ENCODE assay signal across 8 cellular contexts in the genomic region with DNA sequence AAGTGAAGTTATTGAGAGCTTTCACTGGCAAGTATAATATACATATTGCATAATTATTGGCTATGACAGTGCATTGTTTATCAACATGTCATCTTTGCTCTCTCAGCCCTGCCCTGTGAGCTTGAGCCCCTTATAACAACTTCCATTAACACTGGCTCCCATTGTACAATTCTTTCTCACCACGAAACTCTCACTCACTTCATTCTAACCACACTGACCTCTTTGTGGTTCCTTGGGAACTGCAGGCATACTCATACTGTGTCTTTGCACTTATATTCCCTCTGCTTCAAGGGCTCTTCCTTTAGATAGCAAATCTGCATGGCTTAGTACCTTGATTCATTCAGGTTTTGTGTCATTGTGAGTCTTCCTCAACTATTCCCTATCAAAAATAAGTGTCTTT.
DNase-seq lines count a peak whose midpoint lies in the region; ATAC-seq and TF ChIP-seq lines count a peak whose summit lies in the region.

No MANE protein-coding gene starts in this region.

- CTCF ChIA-PET in Caco-2 (lab: Charles Lee): no interaction called here

- no peak for TF ChIP-seq CTCF in Caco-2 (IDR thresholded peaks at IDR 0.05; ENCODE audit: insufficient read depth in 1 of 2, low read depth in 1 of 2, low read length in 1 of 2, severe bottlenecking in 1 of 2, unreplicated experiment in 1 of 2)

- peaks cover 16% of the 10 kb centered on the region for H3K36me3 Mint-ChIP-seq in Caco-2 (ENCODE audit: insufficient read depth, unreplicated experiment)

- peaks cover 20% of the 10 kb centered on the region for H3K9me3 Mint-ChIP-seq in Caco-2 (ENCODE audit: unreplicated experiment)

- no peaks in the 10 kb centered on the region for H3K4me1 Mint-ChIP-seq in Caco-2 (ENCODE audit: low read depth, unreplicated experiment)

- ATAC-seq in HG03139 (IDR thresholded peaks at IDR 0.05; ENCODE audit: unreplicated experiment): peak; percentile 89

- BruUV-seq in Caco-2 (replicated peaks; lab: Mats Ljungman, UMichigan): no TSS peak

- no peaks in the 10 kb centered on the region for H3K27me3 Mint-ChIP-seq in Caco-2 (ENCODE audit: insufficient read depth, unreplicated experiment)

- H3K4me1 ChIP-seq in Caco-2: no peaks in the 10 kb centered on the region

- no peaks in the 10 kb centered on the region for H3K9me3 ChIP-seq in Caco-2

- no peaks in the 10 kb centered on the region for H3K36me3 ChIP-seq in Caco-2 (ENCODE audit: control insufficient read depth, insufficient read depth, low read length)

- POLR2A ChIA-PET in Caco-2 (lab: Charles Lee): no interaction called here

- H3K27me3 ChIP-seq in Caco-2 (replicated peaks; ENCODE audit: control insufficient read depth, insufficient read depth, low read length): no peaks in the 10 kb centered on the region

- intact Hi-C loops in Caco-2 (cut with micrococcal nuclease; ENCODE audit: unreplicated experiment): no loop called here

- DNase-seq in AG08395 (ENCODE audit: low spot score) (peak; percentile 20), GM19238 (ENCODE audit: insufficient read length, low spot score) (peak; percentile 4), astrocyte of the hippocampus (ENCODE audit: low read depth, low spot score) (peak; percentile 62), HK-2 (ENCODE audit: unreplicated experiment) (no peak), Caco-2 (no peak), NCI-H446 treated with DMSO at 0.1 percent for 48 hours (lab: John Stamatoyannopoulos, UW) (no peak)
- DNase-seq in stimulated activated CD4-positive, alpha-beta T cell treated with anti-CD3 and anti-CD28 coated beads, Interleukin-15, amount 100 ng/mL, for 24 hours: no peak

- no peak overlapping the region for H3K4me3 Mint-ChIP-seq in Caco-2 (ENCODE audit: unreplicated experiment)

- H3K4me3 ChIP-seq in Caco-2 (ENCODE audit: low read depth, low read length): no peak overlapping the region

- no peak overlapping the region for H3K27ac Mint-ChIP-seq in Caco-2 (ENCODE audit: unreplicated experiment)

Comparison
In these comparisons a context has a peak if more than half of its experiments do, and no peak if none do; other contexts are left out.
1. DNase-seq: peak in AG08395 (single experiment), GM19238 (single experiment) and astrocyte of the hippocampus (single experiment); none in HK-2 (single experiment), Caco-2 (0 of 2), stimulated activated CD4-positive, alpha-beta T cell treated with anti-CD3 and anti-CD28 coated beads, Interleukin-15, amount 100 ng/mL, for 24 hours (single experiment) and NCI-H446 treated with DMSO at 0.1 percent for 48 hours (single experiment).